18 cellular contexts compared by ENCODE assay signal in the genomic region with DNA sequence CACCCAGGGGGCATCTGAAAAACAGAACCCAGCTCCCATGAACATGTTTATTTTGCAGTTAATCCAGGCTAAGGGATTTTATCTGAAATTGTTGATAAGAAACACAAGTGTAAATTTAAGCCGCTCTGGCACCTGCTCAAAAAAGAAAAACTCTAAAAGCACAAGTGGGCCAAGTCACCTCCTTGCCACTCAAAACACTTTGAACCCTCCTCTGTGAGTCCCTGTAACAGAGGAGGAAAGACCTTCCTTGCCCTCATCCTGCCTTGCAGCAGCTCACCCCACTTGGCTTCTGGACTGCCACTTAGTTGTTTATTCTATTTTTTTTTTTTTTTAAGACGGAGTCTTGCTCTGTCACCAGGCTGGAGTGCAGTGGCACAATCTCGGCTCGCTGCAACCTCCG. TPM values are rescaled to one million over a fixed set of nuclear protein-coding genes. Genes with fewer than 3 reads are reported as not detected.
DNase-seq lines count a peak whose midpoint lies in the region; ATAC-seq, FAIRE-seq and TF ChIP-seq lines count a peak whose summit lies in the region.
"Had no signal": no experiment of that assay in that cellular context is flagged by ENCODE, and none has a peak within 500 bp of the region (broad histone marks: within the 10 kb centered on the region; RNA-seq: fewer than 3 reads in every experiment).

No MANE protein-coding gene starts in this region.

- no peak for FAIRE-seq in H54 (lab: Jason Lieb, UNC)
- FAIRE-seq: GM12892 had no signal

- peak overlapping the region; percentile 93 for H3K27ac ChIP-seq in left ventricle myocardium inferior (replicated peaks)
- peak overlapping the region; percentile 96 for H3K27ac ChIP-seq in right cardiac atrium (ENCODE audit: low read length)
- no peak overlapping the region for H3K27ac ChIP-seq in osteoblast (ENCODE audit: low read depth, low read length)
- H3K27ac ChIP-seq: brain microvascular endothelial cell, gastrocnemius medialis, ovary had no signal

- intact Hi-C loops in left ventricle myocardium inferior (cut with micrococcal nuclease) (loop anchor here (10.0 kb wide), 1 partner anchor 98 kb away; no protein-coding TSS in a partner anchor), left ventricle myocardium superior (cut with micrococcal nuclease) (no loop called here), right cardiac atrium (cut with DNase I) (loop anchor here in 2 of 4 donors (5.0 to 10.0 kb wide), 2 partner anchors 41 to 98 kb away; a partner anchor contains a TSS)

- no peaks in the 10 kb centered on the region for H3K9me3 ChIP-seq in left ventricle myocardium inferior (replicated peaks)
- H3K9me3 ChIP-seq in T-helper 17 cell (ENCODE audit: control insufficient read depth, low read length, poor library complexity, severe bottlenecking) = no peaks in the 10 kb centered on the region
- H3K9me3 ChIP-seq in right cardiac atrium (ENCODE audit: control insufficient read depth, low read length) = no peaks in the 10 kb centered on the region
- no peaks in the 10 kb centered on the region for H3K9me3 ChIP-seq in osteoblast (ENCODE audit: low read depth, low read length)
- H3K9me3 ChIP-seq: gastrocnemius medialis, ovary had no signal

- peaks cover 2% of the 10 kb centered on the region for H3K36me3 Mint-ChIP-seq in T-helper 17 cell (ENCODE audit: low read depth)

- H3K36me3 ChIP-seq in left ventricle myocardium inferior = peaks cover 36% of the 10 kb centered on the region
- peaks cover 20% of the 10 kb centered on the region for H3K36me3 ChIP-seq in osteoblast (ENCODE audit: insufficient read depth, low read length)
- H3K36me3 ChIP-seq: ovary had no signal

- DNase-seq in left ventricle myocardium inferior = no peak
- no peak for DNase-seq in left ventricle myocardium superior
- no peak for DNase-seq in T-helper 17 cell
- DNase-seq in right cardiac atrium = no peak
- no peak for DNase-seq in hepatic stellate cell (ENCODE audit: low spot score)
- no peak for DNase-seq in osteoblast (ENCODE audit: insufficient read length, low spot score, missing footprints)
- DNase-seq in H54 (ENCODE audit: insufficient read length, low spot score) = no peak
- DNase-seq: activated CD4-positive, CD25-positive, alpha-beta regulatory T cell; brain microvascular endothelial cell; erythroblast; gastrocnemius medialis; IMR-90; MV-4-11; NCI-H187; stimulated activated CD4-positive, alpha-beta T cell treated with anti-CD3 and anti-CD28 coated beads, Interleukin-2, amount 100 ng/mL, for 48 hours had no signal

- H3K27me3 Mint-ChIP-seq in T-helper 17 cell = no peaks in the 10 kb centered on the region

- peaks cover 52% of the 10 kb centered on the region for H3K4me1 ChIP-seq in left ventricle myocardium inferior
- H3K4me1 ChIP-seq in right cardiac atrium (ENCODE audit: control insufficient read depth, insufficient read depth, low read length) = peaks cover 13% of the 10 kb centered on the region
- H3K4me1 ChIP-seq in osteoblast (ENCODE audit: insufficient read depth, low read length) = peaks cover 18% of the 10 kb centered on the region

- no peak overlapping the region for H3K4me2 ChIP-seq in osteoblast (ENCODE audit: insufficient read depth, low read length)

- no peak overlapping the region for H2AFZ ChIP-seq in osteoblast (ENCODE audit: low read length)

- peak overlapping the region; percentile 80 for H3K27ac Mint-ChIP-seq in T-helper 17 cell

- ATAC-seq in left ventricle myocardium superior = no peak
- no peak for ATAC-seq in T-helper 17 cell
- no peak for ATAC-seq in right cardiac atrium
- ATAC-seq: gastrocnemius medialis had no signal

- H3K27me3 ChIP-seq in left ventricle myocardium inferior (ENCODE audit: low read depth) (no peaks in the 10 kb centered on the region), right cardiac atrium (ENCODE audit: control insufficient read depth, insufficient read depth) (no peaks in the 10 kb centered on the region), osteoblast (ENCODE audit: insufficient read depth, low read length) (no peaks in the 10 kb centered on the region)
- H3K27me3 ChIP-seq: brain microvascular endothelial cell, gastrocnemius medialis, ovary had no signal

- no peak overlapping the region for H3K4me3 Mint-ChIP-seq in T-helper 17 cell

- TF ChIP-seq CTCF in left ventricle myocardium inferior (IDR thresholded peaks at IDR 0.05; ENCODE audit: borderline replicate concordance) (no peak), osteoblast (IDR thresholded peaks at IDR 0.05; ENCODE audit: extremely low read depth, low read depth, low read length) (no peak)

- TF ChIP-seq POLR2A in H54 (IDR thresholded peaks at IDR 0.05; ENCODE audit: low read depth, low read length) = no peak

- no peaks in the 10 kb centered on the region for H4K20me1 ChIP-seq in osteoblast (ENCODE audit: insufficient read depth, low read length)

- WGBS in right cardiac atrium = 58% methylated on average over 5 of the region's 5 CpGs

- H3K4me3 ChIP-seq in left ventricle myocardium inferior (no peak overlapping the region), right cardiac atrium (ENCODE audit: low read length) (no peak overlapping the region), osteoblast (ENCODE audit: insufficient read depth, low read length) (no peak overlapping the region)
- H3K4me3 ChIP-seq: gastrocnemius medialis, ovary had no signal

- peaks cover 36% of the 10 kb centered on the region for H3K4me1 Mint-ChIP-seq in T-helper 17 cell

- no peaks in the 10 kb centered on the region for H3K79me2 ChIP-seq in osteoblast (ENCODE audit: insufficient read depth, low read length)

RNA-seq across cellular contexts. Expression of a gene that starts 39.5 kb away (rescaled TPM):
- total RNA-seq in left ventricle myocardium inferior (47.3 TPM), left ventricle myocardium superior (69.1 TPM), T-helper 17 cell (10 to 100 TPM; 59.5 to 60.4 TPM), right cardiac atrium (10 to 100 TPM; 37.9 to 63.8 (median 53.9) TPM), osteoblast (0.36 and 0.59 TPM in 2 replicates)
- polyA plus RNA-seq in right cardiac atrium = 50.7 TPM

RNA-seq across cellular contexts. Expression of a gene that starts 52.8 kb away (rescaled TPM):
- 120 TPM for total RNA-seq in left ventricle myocardium inferior
- total RNA-seq in left ventricle myocardium superior = 127 TPM
- under 1 TPM in 1 of 2 donors, not detected in 1; 0.17 TPM for total RNA-seq in T-helper 17 cell
- total RNA-seq in right cardiac atrium = 100 to 1,000 TPM in 3 of 4 donors, 10 to 100 TPM in 1; 96.3 to 126 (median 106) TPM
- 160 TPM for polyA plus RNA-seq in right cardiac atrium
- total RNA-seq in osteoblast = 16.3 and 18.0 TPM in 2 replicates
- total RNA-seq: T-helper 1 cell treated with Interleukin-12 subunit alpha and Interleukin-12 subunit beta and Interleukin-4 antibody, amounts not matched to agents 30 ng/mL and 1 ng/mL, for 36 hours had no signal

Comparison
In these comparisons a context has a peak if more than half of its experiments do, and no peak if none do; other contexts are left out.
1. RNA of a gene that starts 39.5 kb away (total RNA-seq): 69.1 TPM in left ventricle myocardium superior (single experiment), 59.5 to 60.4 TPM in T-helper 17 cell, 37.9 to 63.8 TPM in right cardiac atrium and 47.3 TPM in left ventricle myocardium inferior (single experiment); 0.36 to 0.59 TPM in osteoblast; every median in the first group is over 10 times any median in the second.
2. RNA of a gene that starts 52.8 kb away (total RNA-seq): 127 TPM in left ventricle myocardium superior (single experiment), 120 TPM in left ventricle myocardium inferior (single experiment), 96.3 to 126 TPM in right cardiac atrium and 16.3 to 18.0 TPM in osteoblast; 0.17 TPM in T-helper 17 cell; every median in the first group is over 10 times any median in the second.